Comparison of ENCODE assay signal across 9 cellular contexts in genomic region chrX:127947450-127947849, GRCh38.
"Had no signal": no experiment of that assay in that cellular context is flagged by ENCODE, and none has a peak within 500 bp of the region (broad histone marks: within the 10 kb centered on the region; RNA-seq: fewer than 3 reads in every experiment).

No MANE protein-coding gene starts in this region.

- H3K36me3 ChIP-seq: HAP-1 had no signal

- H3K4me1 Mint-ChIP-seq: IgD-negative memory B cell had no signal

- H3K27ac ChIP-seq: GM23248, HL-60 had no signal

- H3K9me3 ChIP-seq: HAP-1 had no signal

- DNase-seq: GM23248, GOT3, H7, HFFc6, KBM-7 had no signal

- H3K27me3 Mint-ChIP-seq: IgD-negative memory B cell had no signal

- H3K4me1 ChIP-seq: HAP-1 had no signal

- H3K4me3 Mint-ChIP-seq: HFFc6, IgD-negative memory B cell had no signal

- H3K27ac Mint-ChIP-seq: HFFc6, IgD-negative memory B cell had no signal

- FAIRE-seq: HepG2 had no signal

- H3K36me3 Mint-ChIP-seq: IgD-negative memory B cell had no signal

- H3K9ac ChIP-seq: GM23248 had no signal

- H3K4me3 ChIP-seq: GM23248, HAP-1 had no signal
